Comparison of ENCODE assay signal across 1 cellular context in genomic region chr6:2240961-2241360, GRCh38.
TF ChIP-seq lines count a peak whose summit lies in the region.

No MANE protein-coding gene starts in this region.

TF ChIP-seq in GM23338, 12 proteins besides CTCF, POLR2A, EP300 and RAD21 (continued from another document):
- TF ChIP-seq ZNF462 (CRISPR knock-in tag; IDR thresholded peaks at IDR 0.05): peak; percentile 44; the same call in 1 of the 2 replicates
TF ChIP-seq in GM23338: peak in this region for 1.
